30 cellular contexts compared by ENCODE assay signal in the genomic region with DNA sequence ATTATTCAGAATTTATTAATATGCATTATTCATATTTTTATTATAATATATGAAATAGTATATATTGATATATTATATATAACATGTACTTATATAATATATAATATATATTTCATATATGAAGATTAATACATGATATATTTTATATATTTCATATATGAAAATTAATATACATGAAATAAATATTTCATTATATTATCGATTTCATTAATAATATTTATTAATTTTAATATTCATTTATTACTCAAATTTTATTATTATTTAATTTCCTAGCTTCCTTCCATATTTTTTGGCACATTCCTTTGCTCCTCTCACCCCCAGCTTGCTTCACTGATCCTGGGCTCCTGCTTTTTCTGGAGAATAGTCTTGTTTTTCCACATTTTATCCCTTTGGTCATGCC. TPM values are rescaled to one million over a fixed set of nuclear protein-coding genes. Genes with fewer than 3 reads are reported as not detected.
"Had no signal": no experiment of that assay in that cellular context is flagged by ENCODE, and none has a peak within 500 bp of the region (broad histone marks: within the 10 kb centered on the region; RNA-seq: fewer than 3 reads in every experiment).

No MANE protein-coding gene starts in this region.

- H3K27ac ChIP-seq: body of pancreas, colonic mucosa, dorsolateral prefrontal cortex, esophagus muscularis mucosa, foreskin keratinocyte, VCaP had no signal

- H3K4me3 ChIP-seq: body of pancreas, colonic mucosa, dorsolateral prefrontal cortex, esophagus muscularis mucosa had no signal

- H3K36me3 ChIP-seq: colonic mucosa, esophagus muscularis mucosa had no signal

- H3K27me3 ChIP-seq: body of pancreas, colonic mucosa, dorsolateral prefrontal cortex, esophagus muscularis mucosa, foreskin keratinocyte had no signal

- DNase-seq: activated B cell treated with CpG ODN at 0.5 μM for 24 hours; activated CD4-positive, alpha-beta T cell treated with anti-CD3 and anti-CD28 coated beads for 48 hours; activated CD4-positive, alpha-beta T cell treated with anti-CD3 and anti-CD28 coated beads, Interleukin-2, amount 50 U/mL, for 1 hour; activated CD4-positive, alpha-beta T cell treated with anti-CD3 and anti-CD28 coated beads, Interleukin-2, amount 50 U/mL, for 48 hours; activated CD8-positive, alpha-beta memory T cell treated with anti-CD3 and anti-CD28 coated beads for 24 hours; activated CD8-positive, alpha-beta T cell treated with anti-CD3 and anti-CD28 coated beads for 36 hours; activated effector memory CD4-positive, alpha-beta T cell treated with Interleukin-2 at 50 U/mL for 16 hours; activated gamma-delta T cell treated with Interleukin-2 at 50 U/mL for 16 hours; activated naive CD4-positive, alpha-beta T cell treated with anti-CD3 and anti-CD28 coated beads, Interleukin-2, amount 50 U/mL, for 16 hours; activated naive CD4-positive, alpha-beta T cell treated with Interleukin-2 at 50 U/mL for 16 hours; activated T-cell treated with anti-CD3 and anti-CD28 coated beads, Interleukin-2, amount 50 U/mL, for 4 hours; amygdala; aorta; body of pancreas; caudate nucleus; colonic mucosa; dorsolateral prefrontal cortex; effector memory CD4-positive, alpha-beta T cell; endodermal cell; erythroblast; foreskin keratinocyte; head of caudate nucleus; T-helper 1 cell; T-helper 17 cell; T1000 had no signal

- H3K4me1 ChIP-seq: body of pancreas, colonic mucosa, foreskin keratinocyte had no signal

- ATAC-seq: activated CD4-positive, CD25-positive, alpha-beta regulatory T cell treated with anti-CD3 and anti-CD28 coated beads, Interleukin-2, amount 50 U/mL, for 24 hours; activated CD8-positive, alpha-beta T cell treated with anti-CD3 and anti-CD28 coated beads for 36 hours; activated T-cell treated with anti-CD3 and anti-CD28 coated beads, Interleukin-2, amount 50 U/mL, for 4 hours; activated T-helper 17 cell treated with anti-CD3 and anti-CD28 coated beads, Interleukin-2, amount 50 U/mL, for 72 hours; body of pancreas; foreskin keratinocyte; T-helper 17 cell had no signal

- H3K9me3 ChIP-seq: body of pancreas, colonic mucosa, esophagus muscularis mucosa had no signal

RNA-seq across cellular contexts. Expression of gene CD8B2, which starts 29.7 kb away (rescaled TPM):
- total RNA-seq: activated B cell treated with CpG ODN at 0.5 μM for 24 hours, body of pancreas, chondrocyte, endodermal cell, foreskin keratinocyte, T-helper 17 cell had no signal
- polyA plus RNA-seq: foreskin keratinocyte had no signal
